In the genomic region with DNA sequence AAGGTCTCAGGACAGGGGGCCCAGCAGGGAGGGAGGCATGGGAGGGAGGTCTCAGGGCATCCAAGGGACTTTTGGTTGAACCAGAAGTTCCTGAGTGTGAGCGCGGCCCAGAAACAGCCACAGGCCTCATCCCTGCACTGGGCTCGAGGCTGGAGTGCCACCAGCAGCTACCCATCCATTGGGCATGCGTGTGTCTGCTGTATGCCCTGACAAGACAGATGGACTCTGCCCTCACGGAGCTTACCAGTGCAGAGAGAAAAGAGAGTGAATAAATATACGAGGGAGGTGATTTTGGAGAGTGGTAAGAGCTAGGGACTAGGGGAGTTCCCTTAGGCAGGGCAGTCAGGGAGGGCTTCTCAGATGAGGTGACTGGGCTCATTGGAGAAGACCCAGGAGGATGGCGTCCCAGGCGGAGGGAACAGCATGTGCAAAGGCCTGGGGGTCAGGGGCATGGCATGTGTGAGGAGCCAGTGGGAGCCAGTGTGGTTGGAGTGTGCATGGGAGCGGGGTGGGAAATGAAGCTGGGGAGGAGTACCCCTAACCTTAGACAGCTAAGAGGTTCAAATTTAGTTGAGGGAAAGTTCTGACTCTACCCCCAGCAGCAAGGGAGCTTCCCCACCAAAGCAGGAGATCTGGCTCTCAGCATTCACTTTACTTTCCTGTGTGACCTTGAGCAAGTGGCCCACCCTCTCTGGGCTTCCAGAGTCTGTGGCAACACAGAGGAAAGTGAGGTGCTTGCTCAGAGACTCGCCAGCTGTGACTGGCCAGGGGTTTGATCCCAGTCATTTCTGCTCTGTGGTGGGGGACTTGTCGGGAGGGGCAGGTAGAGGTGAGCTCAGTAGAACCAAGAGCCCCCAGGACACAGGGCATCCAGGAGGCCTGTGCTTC, we compare ENCODE assay signal across 18 cellular contexts.
"Had no signal": no experiment of that assay in that cellular context is flagged by ENCODE, and none has a peak within 500 bp of the region (broad histone marks: within the 10 kb centered on the region; RNA-seq: fewer than 3 reads in every experiment).

No MANE protein-coding gene starts in this region.

- H3K36me3 ChIP-seq: sigmoid colon, thoracic aorta had no signal

- H3K27ac ChIP-seq: brain microvascular endothelial cell, epithelial cell of prostate, sigmoid colon, thoracic aorta had no signal

- DNase-seq: activated CD4-positive, alpha-beta T cell treated with anti-CD3 and anti-CD28 coated beads, Interleukin-2, amount 10 ng/mL, durations not matched to agents 24 days and 14 days; activated CD4-positive, CD25-positive, alpha-beta regulatory T cell; activated CD8-positive, alpha-beta memory T cell treated with anti-CD3 and anti-CD28 coated beads for 24 hours; activated naive CD8-positive, alpha-beta T cell treated with anti-CD3 and anti-CD28 coated beads for 36 hours; amygdala; brain microvascular endothelial cell; effector memory CD4-positive, alpha-beta T cell; foreskin melanocyte; head of caudate nucleus; immature natural killer cell; occipital lobe; sigmoid colon; spleen had no signal

- H3K36me3 Mint-ChIP-seq: immature natural killer cell had no signal

- H3K27me3 ChIP-seq: brain microvascular endothelial cell, sigmoid colon, spleen had no signal

- H3K9me3 ChIP-seq: sigmoid colon, spleen, thoracic aorta had no signal

- H3K4me3 Mint-ChIP-seq: activated CD4-positive, alpha-beta T cell treated with anti-CD3 and anti-CD28 coated beads, Interleukin-2, amount 10 ng/mL, durations not matched to agents 24 days and 14 days; activated naive CD8-positive, alpha-beta T cell treated with anti-CD3 and anti-CD28 coated beads for 36 hours; dendritic cell treated with granulocyte-macrophage colony-stimulating factor and Interleukin-4, amounts not matched to agents 40 ng/mL and 50 ng/mL, for 4 days; immature natural killer cell; T-helper 2 cell treated with Interferon-gamma antibody and Interleukin-4, amounts not matched to agents 5 μg/mL and 100 μg/mL, for 36 hours had no signal

- H3K27me3 Mint-ChIP-seq: activated CD4-positive, alpha-beta T cell treated with anti-CD3 and anti-CD28 coated beads, Interleukin-2, amount 10 ng/mL, durations not matched to agents 24 days and 14 days; activated naive CD8-positive, alpha-beta T cell treated with anti-CD3 and anti-CD28 coated beads for 36 hours had no signal

- H3K4me3 ChIP-seq: lung, sigmoid colon, spleen, thoracic aorta had no signal

- H3K9me3 Mint-ChIP-seq: activated CD4-positive, alpha-beta T cell treated with anti-CD3 and anti-CD28 coated beads, Interleukin-2, amount 10 ng/mL, durations not matched to agents 24 days and 14 days; activated naive CD8-positive, alpha-beta T cell treated with anti-CD3 and anti-CD28 coated beads for 36 hours; dendritic cell treated with granulocyte-macrophage colony-stimulating factor and Interleukin-4, amounts not matched to agents 40 ng/mL and 50 ng/mL, for 4 days; immature natural killer cell; T-helper 2 cell treated with Interferon-gamma antibody and Interleukin-4, amounts not matched to agents 5 μg/mL and 100 μg/mL, for 36 hours had no signal

- H3K27ac Mint-ChIP-seq: activated CD4-positive, alpha-beta T cell treated with anti-CD3 and anti-CD28 coated beads, Interleukin-2, amount 10 ng/mL, durations not matched to agents 24 days and 14 days; activated naive CD8-positive, alpha-beta T cell treated with anti-CD3 and anti-CD28 coated beads for 36 hours; dendritic cell treated with granulocyte-macrophage colony-stimulating factor and Interleukin-4, amounts not matched to agents 40 ng/mL and 50 ng/mL, for 4 days; T-helper 2 cell treated with Interferon-gamma antibody and Interleukin-4, amounts not matched to agents 5 μg/mL and 100 μg/mL, for 36 hours had no signal
